In the genomic region with DNA sequence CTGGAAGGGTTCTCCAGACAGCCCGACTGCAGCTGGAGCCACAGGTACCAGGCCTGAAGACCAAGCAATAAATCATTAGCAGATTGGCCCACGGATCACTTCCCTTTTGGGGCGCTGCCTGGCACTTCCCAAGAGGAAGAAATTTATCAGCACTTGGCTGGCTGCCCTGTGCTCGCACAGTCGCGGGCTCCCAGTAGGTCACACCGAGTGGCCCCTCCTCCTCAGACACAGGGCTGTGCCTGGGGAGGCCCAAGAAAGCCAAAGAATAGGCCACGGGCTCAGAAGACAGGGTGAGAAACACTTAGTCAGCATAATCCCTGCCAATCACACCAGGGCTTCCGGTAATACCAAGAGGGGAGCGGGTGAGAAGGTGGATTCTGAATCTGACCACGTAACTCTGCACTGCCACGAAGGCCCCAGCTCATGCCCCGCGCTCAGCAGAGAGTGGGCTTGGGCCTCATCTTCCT, we compare ENCODE assay signal across 8 cellular contexts.
A peak's percentile ranks its signal among the peaks of the same experiment; 100 is the strongest.
DNase-seq lines count a peak whose midpoint lies in the region; ATAC-seq and TF ChIP-seq lines count a peak whose summit lies in the region.

No MANE protein-coding gene starts in this region.

- H3K4me3 Mint-ChIP-seq in activated CD8-positive, alpha-beta T cell treated with anti-CD3 and anti-CD28 coated beads for 36 hours: no peak overlapping the region
- no peak overlapping the region for H3K4me3 Mint-ChIP-seq in activated CD8-positive, alpha-beta T cell treated with anti-CD3 and anti-CD28 coated beads, Interleukin-2, amount 10 ng/mL, durations not matched to agents 7 days and 5 days
- no peak overlapping the region for H3K4me3 Mint-ChIP-seq in activated naive CD8-positive, alpha-beta T cell treated with anti-CD3 and anti-CD28 coated beads for 36 hours

- H3K4me3 ChIP-seq in right lobe of liver: no peak overlapping the region

- no peaks in the 10 kb centered on the region for H3K27me3 ChIP-seq in right lobe of liver

- no peaks in the 10 kb centered on the region for H3K4me1 Mint-ChIP-seq in activated CD8-positive, alpha-beta T cell treated with anti-CD3 and anti-CD28 coated beads for 36 hours (ENCODE audit: low read depth)
- H3K4me1 Mint-ChIP-seq in activated CD8-positive, alpha-beta T cell treated with anti-CD3 and anti-CD28 coated beads, Interleukin-2, amount 10 ng/mL, durations not matched to agents 7 days and 5 days (ENCODE audit: low read depth): no peaks in the 10 kb centered on the region
- no peaks in the 10 kb centered on the region for H3K4me1 Mint-ChIP-seq in activated naive CD8-positive, alpha-beta T cell treated with anti-CD3 and anti-CD28 coated beads for 36 hours

- POLR2A ChIA-PET in activated CD8-positive, alpha-beta T cell treated with anti-CD3 and anti-CD28 coated beads for 36 hours (lab: Charles Lee): no interaction called here
- POLR2A ChIA-PET in activated CD8-positive, alpha-beta T cell treated with anti-CD3 and anti-CD28 coated beads, Interleukin-2, amount 10 ng/mL, durations not matched to agents 7 days and 5 days (lab: Charles Lee): no interaction called here

- WGBS in right lobe of liver (ENCODE audit: insufficient coverage, low coverage, low lambda C conversion rate, missing lambda C conversion rate): 35% methylated on average over 4 of the region's 14 CpGs

- no peaks in the 10 kb centered on the region for H3K36me3 ChIP-seq in right lobe of liver

- no peaks in the 10 kb centered on the region for H3K4me1 ChIP-seq in right lobe of liver

- CTCF ChIA-PET in activated CD8-positive, alpha-beta T cell treated with anti-CD3 and anti-CD28 coated beads for 36 hours (lab: Charles Lee): no interaction called here
- CTCF ChIA-PET in activated CD8-positive, alpha-beta T cell treated with anti-CD3 and anti-CD28 coated beads, Interleukin-2, amount 10 ng/mL, durations not matched to agents 7 days and 5 days (lab: Charles Lee): no interaction called here

- H3K36me3 Mint-ChIP-seq in activated CD8-positive, alpha-beta T cell treated with anti-CD3 and anti-CD28 coated beads for 36 hours (ENCODE audit: low read depth): no peaks in the 10 kb centered on the region
- no peaks in the 10 kb centered on the region for H3K36me3 Mint-ChIP-seq in activated CD8-positive, alpha-beta T cell treated with anti-CD3 and anti-CD28 coated beads, Interleukin-2, amount 10 ng/mL, durations not matched to agents 7 days and 5 days (ENCODE audit: low read depth)
- H3K36me3 Mint-ChIP-seq in activated naive CD8-positive, alpha-beta T cell treated with anti-CD3 and anti-CD28 coated beads for 36 hours: no peaks in the 10 kb centered on the region

- TF ChIP-seq CTCF in activated CD8-positive, alpha-beta T cell treated with anti-CD3 and anti-CD28 coated beads for 36 hours (IDR thresholded peaks at IDR 0.05): no peak
- TF ChIP-seq CTCF in right lobe of liver (IDR thresholded peaks at IDR 0.05): no peak

- H3K27ac ChIP-seq in right lobe of liver: no peak overlapping the region

- H3K9me3 ChIP-seq in right lobe of liver: no peaks in the 10 kb centered on the region

- H3K9me3 Mint-ChIP-seq in activated CD8-positive, alpha-beta T cell treated with anti-CD3 and anti-CD28 coated beads for 36 hours: peaks cover 2% of the 10 kb centered on the region
- H3K9me3 Mint-ChIP-seq in activated CD8-positive, alpha-beta T cell treated with anti-CD3 and anti-CD28 coated beads, Interleukin-2, amount 10 ng/mL, durations not matched to agents 7 days and 5 days (ENCODE audit: insufficient read depth): no peaks in the 10 kb centered on the region
- H3K9me3 Mint-ChIP-seq in activated naive CD8-positive, alpha-beta T cell treated with anti-CD3 and anti-CD28 coated beads for 36 hours: no peaks in the 10 kb centered on the region

- no peak overlapping the region for H3K27ac Mint-ChIP-seq in activated CD8-positive, alpha-beta T cell treated with anti-CD3 and anti-CD28 coated beads for 36 hours
- H3K27ac Mint-ChIP-seq in activated CD8-positive, alpha-beta T cell treated with anti-CD3 and anti-CD28 coated beads, Interleukin-2, amount 10 ng/mL, durations not matched to agents 7 days and 5 days: no peak overlapping the region
- no peak overlapping the region for H3K27ac Mint-ChIP-seq in activated naive CD8-positive, alpha-beta T cell treated with anti-CD3 and anti-CD28 coated beads for 36 hours

- intact Hi-C loops in activated CD8-positive, alpha-beta T cell treated with anti-CD3 and anti-CD28 coated beads for 36 hours (cut with micrococcal nuclease): no loop called here
- intact Hi-C loops in right lobe of liver (cut with DNase I): no loop called here

- H3K27me3 Mint-ChIP-seq in activated CD8-positive, alpha-beta T cell treated with anti-CD3 and anti-CD28 coated beads for 36 hours: peaks cover 8% of the 10 kb centered on the region
- H3K27me3 Mint-ChIP-seq in activated CD8-positive, alpha-beta T cell treated with anti-CD3 and anti-CD28 coated beads, Interleukin-2, amount 10 ng/mL, durations not matched to agents 7 days and 5 days (ENCODE audit: low read depth): peaks cover 3% of the 10 kb centered on the region
- peaks cover 11% of the 10 kb centered on the region for H3K27me3 Mint-ChIP-seq in activated naive CD8-positive, alpha-beta T cell treated with anti-CD3 and anti-CD28 coated beads for 36 hours

- ATAC-seq in activated CD8-positive, alpha-beta T cell treated with anti-CD3 and anti-CD28 coated beads for 36 hours: peak; percentile 53
- no peak for ATAC-seq in activated CD8-positive, alpha-beta T cell treated with anti-CD3 and anti-CD28 coated beads, Interleukin-2, amount 10 ng/mL, durations not matched to agents 7 days and 5 days
- peak; percentile 23 to 61 (median 48) for ATAC-seq in right lobe of liver
- ATAC-seq in HG02798 (IDR thresholded peaks at IDR 0.05; ENCODE audit: poor library complexity, unreplicated experiment): no peak
- ATAC-seq in GM21576 (IDR thresholded peaks at IDR 0.05; ENCODE audit: unreplicated experiment): no peak

- DNase-seq in activated CD8-positive, alpha-beta T cell treated with anti-CD3 and anti-CD28 coated beads for 36 hours: peak; percentile 11
- DNase-seq in activated CD8-positive, alpha-beta T cell treated with anti-CD3 and anti-CD28 coated beads, Interleukin-2, amount 10 ng/mL, durations not matched to agents 7 days and 5 days: no peak
- peak; percentile 4 for DNase-seq in activated naive CD8-positive, alpha-beta T cell treated with anti-CD3 and anti-CD28 coated beads for 36 hours
- DNase-seq in right lobe of liver (peak; percentile 42 to 60 (median 53)), ureter (ENCODE audit: low spot score) (peak; percentile 91), cortex of kidney (lab: John Stamatoyannopoulos, UW) (no peak)

- no peak for TF ChIP-seq POLR2A in right lobe of liver (IDR thresholded peaks at IDR 0.05)

Comparison
In these comparisons a context has a peak if more than half of its experiments do, and no peak if none do; other contexts are left out.
1. ATAC-seq: peak in activated CD8-positive, alpha-beta T cell treated with anti-CD3 and anti-CD28 coated beads for 36 hours (single experiment) and right lobe of liver (4 of 4); none in activated CD8-positive, alpha-beta T cell treated with anti-CD3 and anti-CD28 coated beads, Interleukin-2, amount 10 ng/mL, durations not matched to agents 7 days and 5 days (single experiment), HG02798 (single experiment) and GM21576 (single experiment).
2. DNase-seq: peak in activated CD8-positive, alpha-beta T cell treated with anti-CD3 and anti-CD28 coated beads for 36 hours (single experiment), activated naive CD8-positive, alpha-beta T cell treated with anti-CD3 and anti-CD28 coated beads for 36 hours (single experiment), right lobe of liver (3 of 3) and ureter (single experiment); none in activated CD8-positive, alpha-beta T cell treated with anti-CD3 and anti-CD28 coated beads, Interleukin-2, amount 10 ng/mL, durations not matched to agents 7 days and 5 days (single experiment) and cortex of kidney (single experiment).